In the genomic region with DNA sequence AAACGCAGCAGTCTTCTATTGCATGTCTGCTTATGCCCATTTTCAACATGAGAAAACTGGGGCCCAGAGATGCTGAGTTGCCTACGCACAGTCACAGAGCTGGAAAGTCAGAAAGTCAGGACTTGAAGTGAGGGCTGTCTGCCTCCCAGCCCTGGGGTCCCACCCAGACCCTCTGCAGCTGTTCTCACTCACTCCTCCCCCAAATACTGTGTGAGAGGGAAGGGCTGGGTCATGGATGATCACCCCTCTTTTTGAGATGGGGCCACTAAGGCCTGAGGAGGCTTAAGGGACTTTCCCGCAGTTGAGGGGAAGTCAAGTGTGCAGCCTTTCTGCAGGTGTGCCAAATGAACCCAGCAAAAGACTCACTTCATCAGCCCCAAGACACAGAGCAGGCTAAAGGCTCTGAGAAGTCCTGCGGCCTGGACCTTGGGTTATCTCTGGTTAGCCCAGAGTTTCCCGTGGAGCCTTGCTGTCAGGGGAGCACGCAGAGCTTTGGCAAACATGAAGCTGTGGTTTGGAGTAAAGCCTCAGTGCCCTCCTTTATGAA, we compare ENCODE assay signal across 10 cellular contexts.
DNase-seq lines count a peak whose midpoint lies in the region; ATAC-seq, FAIRE-seq and TF ChIP-seq lines count a peak whose summit lies in the region.
"Had no signal": no experiment of that assay in that cellular context is flagged by ENCODE, and none has a peak within 500 bp of the region (broad histone marks: within the 10 kb centered on the region; RNA-seq: fewer than 3 reads in every experiment).

No MANE protein-coding gene starts in this region.

- no peaks in the 10 kb centered on the region for H3K27me3 ChIP-seq in SU-DHL-6 (ENCODE audit: low read length)

- peak; percentile 93 for DNase-seq in GM12865 (ENCODE audit: low read depth)
- DNase-seq in stimulated activated CD4-positive, alpha-beta T cell treated with anti-CD3 and anti-CD28 coated beads, Interleukin-15, amount 100 ng/mL, for 24 hours: no peak
- no peak for DNase-seq in D721Med (ENCODE audit: insufficient read length, low spot score)
- DNase-seq in OCI-M1 (lab: John Stamatoyannopoulos, UW): no peak
- DNase-seq in medulla oblongata (ENCODE audit: extremely low spot score): no peak
- DNase-seq: central memory CD4-positive, alpha-beta T cell had no signal

- no peak for TF ChIP-seq CTCF in GM12865 (IDR thresholded peaks at IDR 0.05; ENCODE audit: insufficient read depth, low read depth, low read length, missing control alignments)
- no peak for TF ChIP-seq CTCF in SU-DHL-6 (IDR thresholded peaks at IDR 0.05; ENCODE audit: insufficient read depth, low read length, poor library complexity, severe bottlenecking)
- no peak for TF ChIP-seq CTCF in D721Med (IDR thresholded peaks at IDR 0.05; ENCODE audit: insufficient read depth, missing control alignments)

- ATAC-seq in GM19324 (IDR thresholded peaks at IDR 0.05; ENCODE audit: low FRiP score, unreplicated experiment) (peak; percentile 89), HG02973 (IDR thresholded peaks at IDR 0.05; ENCODE audit: unreplicated experiment) (peak; percentile 78)

- H2AFZ ChIP-seq in SU-DHL-6 (ENCODE audit: low read depth, low read length, severe bottlenecking): no peak overlapping the region

- H3K9ac ChIP-seq in SU-DHL-6 (ENCODE audit: low read length): peak overlapping the region; percentile 98

- FAIRE-seq in D721Med (lab: Jason Lieb, UNC): no peak

- peaks cover 20% of the 10 kb centered on the region for H3K36me3 ChIP-seq in SU-DHL-6 (ENCODE audit: low read length)

- H3K4me3 ChIP-seq in GM12865 (ENCODE audit: low read depth, low read length) (no peak overlapping the region), SU-DHL-6 (ENCODE audit: insufficient read depth, low read length, poor library complexity, severe bottlenecking) (no peak overlapping the region)

- no peaks in the 10 kb centered on the region for H3K9me3 ChIP-seq in SU-DHL-6 (ENCODE audit: insufficient read depth, low read length)

- no peaks in the 10 kb centered on the region for H4K20me1 ChIP-seq in SU-DHL-6 (ENCODE audit: low read depth, low read length)

- peak overlapping the region; percentile 69 for H3K4me2 ChIP-seq in SU-DHL-6 (ENCODE audit: low read depth, low read length, poor library complexity, severe bottlenecking)

- H3F3A ChIP-seq in SU-DHL-6 (ENCODE audit: insufficient read depth): peaks cover 80% of the 10 kb centered on the region

- peak overlapping the region; percentile 99 for H3K27ac ChIP-seq in SU-DHL-6 (ENCODE audit: low read depth, low read length)
- H3K27ac ChIP-seq: VCaP had no signal

- no peaks in the 10 kb centered on the region for H3K9me2 ChIP-seq in SU-DHL-6 (replicated peaks; ENCODE audit: insufficient read depth, low read length)

- H3K79me2 ChIP-seq in SU-DHL-6 (ENCODE audit: insufficient read depth, low read length): peaks cover 61% of the 10 kb centered on the region
